Comparison of ENCODE assay signal across 18 cellular contexts in the genomic region with DNA sequence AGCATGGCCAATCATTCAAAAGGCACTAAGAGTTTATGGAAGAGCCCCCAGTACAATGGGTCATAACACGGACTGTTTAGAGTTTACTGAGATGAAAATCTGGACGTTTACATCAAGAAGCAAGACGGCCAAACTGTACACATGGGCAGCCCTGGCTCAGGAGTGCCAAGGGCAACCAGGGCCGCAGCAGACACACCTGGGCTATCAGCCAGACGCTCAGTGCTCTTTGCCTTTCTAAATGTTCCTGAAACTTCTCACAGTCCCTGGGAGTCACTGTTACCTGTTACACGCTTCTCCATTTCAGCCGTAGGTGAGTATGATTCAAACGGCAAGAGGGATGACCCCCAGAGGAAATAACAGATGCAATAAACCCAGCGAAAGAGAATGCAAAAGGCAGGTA.
DNase-seq lines count a peak whose midpoint lies in the region; ATAC-seq, FAIRE-seq and TF ChIP-seq lines count a peak whose summit lies in the region.
"Had no signal": no experiment of that assay in that cellular context is flagged by ENCODE, and none has a peak within 500 bp of the region (broad histone marks: within the 10 kb centered on the region; RNA-seq: fewer than 3 reads in every experiment).

No MANE protein-coding gene starts in this region.

- no peak for TF ChIP-seq POLR2A in GM12891 (IDR thresholded peaks at IDR 0.05; ENCODE audit: low read depth, low read length)

- peak overlapping the region; percentile 20 for H3K27ac ChIP-seq in thymus (ENCODE audit: low read depth)

- ATAC-seq in WTC11: no peak

- H3K27ac Mint-ChIP-seq in WTC11: peak overlapping the region; percentile 32; the same call in 1 of the 2 replicates
- no peak overlapping the region for H3K27ac Mint-ChIP-seq in MCF 10A (ENCODE audit: low read depth, unreplicated experiment)
- H3K27ac Mint-ChIP-seq: CD4-positive, alpha-beta T cell had no signal

- H3K36me3 Mint-ChIP-seq in WTC11 (no peaks in the 10 kb centered on the region), MCF 10A (ENCODE audit: insufficient read depth, unreplicated experiment) (peaks cover 5% of the 10 kb centered on the region)

- peaks cover 13% of the 10 kb centered on the region for H3K4me1 Mint-ChIP-seq in WTC11
- H3K4me1 Mint-ChIP-seq in MCF 10A (ENCODE audit: insufficient read depth, unreplicated experiment): no peaks in the 10 kb centered on the region

- no peaks in the 10 kb centered on the region for H3K36me3 ChIP-seq in thymus (ENCODE audit: control insufficient read depth, insufficient read depth)

- POLR2A ChIA-PET in WTC11 (lab: Charles Lee) (no interaction called here), MCF 10A (lab: Yijun Ruan, JAX) (no interaction called here)

- H3K4me3 Mint-ChIP-seq in WTC11 (no peak overlapping the region), MCF 10A (ENCODE audit: unreplicated experiment) (no peak overlapping the region)
- H3K4me3 Mint-ChIP-seq: CD4-positive, alpha-beta T cell had no signal

- H3K9me3 Mint-ChIP-seq in WTC11 (no peaks in the 10 kb centered on the region; the same call in 1 of the 2 replicates), MCF 10A (ENCODE audit: unreplicated experiment) (no peaks in the 10 kb centered on the region)
- H3K9me3 Mint-ChIP-seq: CD4-positive, alpha-beta T cell had no signal

- H3K4me3 ChIP-seq in thymus (ENCODE audit: low read length): no peak overlapping the region

- no peaks in the 10 kb centered on the region for H3K27me3 ChIP-seq in thymus (ENCODE audit: control insufficient read depth, insufficient read depth)

- CTCF ChIA-PET in WTC11 (lab: Charles Lee) (no interaction called here), MCF 10A (lab: Yijun Ruan, JAX) (interaction anchor here (0.8 to 1.6 kb wide), 2 partner anchors 45 to 60 kb away, joined by 3 to 4 read pairs; no protein-coding TSS in a partner anchor)

- no peaks in the 10 kb centered on the region for H3K27me3 Mint-ChIP-seq in WTC11 (ENCODE audit: low read depth)
- no peaks in the 10 kb centered on the region for H3K27me3 Mint-ChIP-seq in MCF 10A (ENCODE audit: insufficient read depth, unreplicated experiment)
- H3K27me3 Mint-ChIP-seq: CD4-positive, alpha-beta T cell had no signal

- intact Hi-C loops in MCF 10A (cut with micrococcal nuclease): no loop called here

- TF ChIP-seq CTCF in WTC11 (IDR thresholded peaks at IDR 0.05) (no peak), MCF 10A (IDR thresholded peaks at IDR 0.05; ENCODE audit: unreplicated experiment) (no peak)

- no peaks in the 10 kb centered on the region for H3K9me3 ChIP-seq in thymus (ENCODE audit: control insufficient read depth)

- peaks cover 5% of the 10 kb centered on the region for H3K4me1 ChIP-seq in thymus (ENCODE audit: control insufficient read depth, insufficient read depth, low read length)

- WGBS in thymus: 96% methylated on average over 9 of the region's 9 CpGs

- BruUV-seq in MCF 10A (replicated peaks; lab: Mats Ljungman, UMichigan): no TSS peak

- FAIRE-seq in GM12891 (lab: Jason Lieb, UNC): peak; percentile 28
- FAIRE-seq: D721Med had no signal

- DNase-seq in GM12891 (ENCODE audit: insufficient read length, low spot score) (no peak), WTC11 (ENCODE audit: low spot score) (no peak), mucosa of gallbladder (ENCODE audit: low spot score) (peak; percentile 52), MCF 10A (ENCODE audit: unreplicated experiment) (no peak)
- DNase-seq in activated CD8-positive, alpha-beta memory T cell treated with anti-CD3 and anti-CD28 coated beads, Interleukin-2, amount 50 U/mL, for 48 hours: no peak
- no peak for DNase-seq in activated effector memory CD4-positive, alpha-beta T cell treated with Interleukin-2 at 50 U/mL for 16 hours
- no peak for DNase-seq in stimulated activated CD8-positive, alpha-beta memory T cell treated with anti-CD3 and anti-CD28 coated beads, Interleukin-4, amount 100 ng/mL, for 48 hours
- DNase-seq: AML-193; CD4-positive, alpha-beta T cell; DMS79 treated with DMSO at 0.1 percent for 48 hours; GDM1; NCI-H1417 treated with DMSO at 0.1 percent for 48 hours; NCI-H2029; NCI-H510A; NCI-H82; SIG-M5 had no signal

TF ChIP-seq in GM12891, 5 proteins besides CTCF, POLR2A, EP300 and RAD21:
- no peak for TF ChIP-seq POU2F2 (IDR thresholded peaks at IDR 0.05; ENCODE audit: low read depth, low read length)
- TF ChIP-seq PAX5 (IDR thresholded peaks at IDR 0.05; ENCODE audit: insufficient read depth, low read length, severe bottlenecking): no peak
- TF ChIP-seq SPI1 (IDR thresholded peaks at IDR 0.05; ENCODE audit: low read depth, low read length): no peak
- TF ChIP-seq TAF1 (IDR thresholded peaks at IDR 0.05; ENCODE audit: low read depth, low read length): no peak
- TF ChIP-seq POLR2AphosphoS5 (IDR thresholded peaks at IDR 0.05; ENCODE audit: low read depth, low read length): no peak

TF ChIP-seq in WTC11, 78 proteins besides CTCF, POLR2A, EP300 and RAD21 (continues in another document):
- TF ChIP-seq ZNF532 (CRISPR knock-in tag; IDR thresholded peaks at IDR 0.05; ENCODE audit: borderline replicate concordance) (no peak), E2F1 (CRISPR knock-in tag; IDR thresholded peaks at IDR 0.05) (no peak), IRF2 (CRISPR knock-in tag; IDR thresholded peaks at IDR 0.05; ENCODE audit: borderline replicate concordance, low read depth) (no peak), OVOL2 (CRISPR knock-in tag; IDR thresholded peaks at IDR 0.05; ENCODE audit: borderline replicate concordance) (no peak), ZNF263 (CRISPR knock-in tag; IDR thresholded peaks at IDR 0.05; ENCODE audit: low read depth) (no peak), CREB1 (CRISPR knock-in tag; IDR thresholded peaks at IDR 0.05) (no peak)
- TF ChIP-seq, protein P1, sequence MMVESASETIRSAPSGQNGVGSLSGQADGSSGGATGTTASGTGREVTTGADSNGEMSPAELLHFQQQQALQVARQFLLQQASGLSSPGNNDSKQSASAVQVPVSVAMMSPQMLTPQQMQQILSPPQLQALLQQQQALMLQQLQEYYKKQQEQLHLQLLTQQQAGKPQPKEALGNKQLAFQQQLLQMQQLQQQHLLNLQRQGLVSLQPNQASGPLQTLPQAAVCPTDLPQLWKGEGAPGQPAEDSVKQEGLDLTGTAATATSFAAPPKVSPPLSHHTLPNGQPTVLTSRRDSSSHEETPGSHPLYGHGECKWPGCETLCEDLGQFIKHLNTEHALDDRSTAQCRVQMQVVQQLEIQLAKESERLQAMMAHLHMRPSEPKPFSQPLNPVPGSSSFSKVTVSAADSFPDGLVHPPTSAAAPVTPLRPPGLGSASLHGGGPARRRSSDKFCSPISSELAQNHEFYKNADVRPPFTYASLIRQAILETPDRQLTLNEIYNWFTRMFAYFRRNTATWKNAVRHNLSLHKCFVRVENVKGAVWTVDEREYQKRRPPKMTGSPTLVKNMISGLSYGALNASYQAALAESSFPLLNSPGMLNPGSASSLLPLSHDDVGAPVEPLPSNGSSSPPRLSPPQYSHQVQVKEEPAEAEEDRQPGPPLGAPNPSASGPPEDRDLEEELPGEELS (CRISPR knock-in tag; IDR thresholded peaks at IDR 0.05): no peak
- TF ChIP-seq, protein P2, sequence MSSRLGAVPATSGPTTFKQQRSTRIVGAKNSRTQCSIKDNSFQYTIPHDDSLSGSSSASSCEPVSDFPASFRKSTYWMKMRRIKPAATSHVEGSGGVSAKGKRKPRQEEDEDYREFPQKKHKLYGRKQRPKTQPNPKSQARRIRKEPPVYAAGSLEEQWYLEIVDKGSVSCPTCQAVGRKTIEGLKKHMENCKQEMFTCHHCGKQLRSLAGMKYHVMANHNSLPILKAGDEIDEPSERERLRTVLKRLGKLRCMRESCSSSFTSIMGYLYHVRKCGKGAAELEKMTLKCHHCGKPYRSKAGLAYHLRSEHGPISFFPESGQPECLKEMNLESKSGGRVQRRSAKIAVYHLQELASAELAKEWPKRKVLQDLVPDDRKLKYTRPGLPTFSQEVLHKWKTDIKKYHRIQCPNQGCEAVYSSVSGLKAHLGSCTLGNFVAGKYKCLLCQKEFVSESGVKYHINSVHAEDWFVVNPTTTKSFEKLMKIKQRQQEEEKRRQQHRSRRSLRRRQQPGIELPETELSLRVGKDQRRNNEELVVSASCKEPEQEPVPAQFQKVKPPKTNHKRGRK (CRISPR knock-in tag; IDR thresholded peaks at IDR 0.05; ENCODE audit: borderline replicate concordance): no peak
